Comparison of ENCODE assay signal across 20 cellular contexts in genomic region chr13:58437436-58437835, GRCh38.
"Had no signal": no experiment of that assay in that cellular context is flagged by ENCODE, and none has a peak within 500 bp of the region (broad histone marks: within the 10 kb centered on the region; RNA-seq: fewer than 3 reads in every experiment).

No MANE protein-coding gene starts in this region.

- H3K9me3 ChIP-seq: Peyer's patch, SJSA1, SK-N-SH had no signal

- H3K4me3 ChIP-seq: Peyer's patch, SJSA1 had no signal

- H3K9ac ChIP-seq: SK-N-SH had no signal

- ATAC-seq: PC-3 had no signal

- H3K27me3 ChIP-seq: Peyer's patch, SJSA1 had no signal

- H3K4me2 ChIP-seq: SK-N-SH had no signal

- DNase-seq: KBM-7, NCI-H1092, NCI-H1105 treated with DMSO at 0.1 percent for 48 hours, NCI-H1417 treated with DMSO at 0.1 percent for 48 hours, NCI-H146, NCI-H1694 treated with DMSO at 0.1 percent for 48 hours, NCI-H1930, NCI-H2081, NCI-H2107, NCI-H2227 treated with DMSO at 0.1 percent for 48 hours, NCI-H524, NCI-H526 treated with DMSO at 0.1 percent for 48 hours, NCI-H774, PC-3, Peyer's patch, Right ventricle myocardium superior, SIG-M5, SK-N-SH had no signal

- H3K4me1 ChIP-seq: Peyer's patch, SJSA1 had no signal

- H3K27ac ChIP-seq: HL-60, Peyer's patch, SJSA1 had no signal

- H3K36me3 ChIP-seq: Peyer's patch, SJSA1 had no signal
